21 cellular contexts compared by ENCODE assay signal in the genomic region with DNA sequence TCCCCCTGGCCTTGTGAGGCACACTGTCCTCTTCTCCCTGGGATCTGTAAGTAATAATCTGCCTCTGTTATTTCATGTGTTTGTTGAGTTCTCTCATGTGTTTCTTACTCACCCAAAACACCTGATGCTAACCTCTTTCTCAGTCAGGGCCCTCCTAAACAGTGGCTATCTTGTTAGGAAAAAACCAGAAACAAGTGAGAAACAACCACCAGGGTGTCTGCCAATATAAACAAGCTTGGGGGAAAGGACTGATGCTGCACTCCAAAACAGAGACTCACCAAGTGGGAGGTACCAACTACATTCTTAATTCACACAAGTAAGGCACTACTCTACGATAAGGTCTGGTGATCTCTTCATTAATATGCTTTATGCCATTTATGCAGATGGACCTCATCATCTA.
DNase-seq lines count a peak whose midpoint lies in the region; ATAC-seq and TF ChIP-seq lines count a peak whose summit lies in the region.
"Had no signal": no experiment of that assay in that cellular context is flagged by ENCODE, and none has a peak within 500 bp of the region (broad histone marks: within the 10 kb centered on the region; RNA-seq: fewer than 3 reads in every experiment).

No MANE protein-coding gene starts in this region.

- H3K36me3 ChIP-seq in GM23248 (ENCODE audit: low read depth), result no peaks in the 10 kb centered on the region
- H3K36me3 ChIP-seq: BLaER1, esophagus squamous epithelium, pancreas, right lobe of liver, tibial artery had no signal

- no peaks in the 10 kb centered on the region for H3K36me3 Mint-ChIP-seq in naive thymus-derived CD8-positive, alpha-beta T cell

- no peak overlapping the region for H3K4me2 ChIP-seq in GM23248 (ENCODE audit: unreplicated experiment)
- H3K4me2 ChIP-seq: BLaER1, hepatocyte had no signal

- POLR2A ChIA-PET in naive thymus-derived CD8-positive, alpha-beta T cell (lab: Charles Lee), result no interaction called here

- H3K4me1 ChIP-seq in GM23248 (ENCODE audit: insufficient read depth), result no peaks in the 10 kb centered on the region
- H3K4me1 ChIP-seq: BLaER1, esophagus squamous epithelium, pancreas, right lobe of liver, tibial artery had no signal

- H3K4me3 ChIP-seq in GM23248 (no peak overlapping the region), astrocyte of the cerebellum (ENCODE audit: low read depth, low read length) (no peak overlapping the region), fibroblast of the aortic adventitia (ENCODE audit: low read depth, low read length) (no peak overlapping the region)
- H3K4me3 ChIP-seq: BLaER1, esophagus squamous epithelium, hepatocyte, pancreas, right lobe of liver, tibial artery had no signal

- no peaks in the 10 kb centered on the region for H4K20me1 ChIP-seq in GM23248 (ENCODE audit: insufficient read depth)
- H4K20me1 ChIP-seq: BLaER1 had no signal

- no peak overlapping the region for H3K27ac ChIP-seq in GM23248
- H3K27ac ChIP-seq: BLaER1, esophagus squamous epithelium, hepatocyte, HL-60, pancreas, right lobe of liver, RWPE1, tibial artery had no signal

- H3K4me1 Mint-ChIP-seq in naive thymus-derived CD8-positive, alpha-beta T cell, result no peaks in the 10 kb centered on the region
- H3K4me1 Mint-ChIP-seq: activated T-helper 17 cell treated with anti-CD3 and anti-CD28 coated beads, Interleukin-2, amount 50 U/mL, for 72 hours had no signal

- no peak overlapping the region for H3K4me3 Mint-ChIP-seq in naive thymus-derived CD8-positive, alpha-beta T cell
- H3K4me3 Mint-ChIP-seq: activated T-helper 17 cell treated with anti-CD3 and anti-CD28 coated beads, Interleukin-2, amount 50 U/mL, for 72 hours had no signal

- in situ Hi-C loops in GM23248 (cut with MboI) (no loop called here), astrocyte of the cerebellum (cut with HindIII; ENCODE audit: low sequenced_read_pairs) (no loop called here)

- H2AFZ ChIP-seq in GM23248, result no peak overlapping the region
- H2AFZ ChIP-seq: hepatocyte had no signal

- peaks cover 0 to 14% (median 0%) of the 10 kb centered on the region in 9 donors for H3K9me3 Mint-ChIP-seq in naive thymus-derived CD8-positive, alpha-beta T cell

- DNase-seq in GM23248, result peak; percentile 41
- DNase-seq in astrocyte of the cerebellum (ENCODE audit: low read depth), result peak; percentile 11
- DNase-seq in fibroblast of the aortic adventitia (ENCODE audit: low read depth), result peak; percentile 51
- peak; percentile 45 for DNase-seq in stromal cell of bone marrow (ENCODE audit: low read depth)
- no peak for DNase-seq in GM20000 (ENCODE audit: low spot score)
- no peak for DNase-seq in naive thymus-derived CD8-positive, alpha-beta T cell
- DNase-seq: central memory CD4-positive, alpha-beta T cell; DMS 273 treated with DMSO at 0.1 percent for 48 hours; esophagus squamous epithelium; NCI-H2081; pancreas; right lobe of liver; stimulated activated CD4-positive, alpha-beta T cell treated with anti-CD3 and anti-CD28 coated beads, Interleukin-1b, Interleukin-23, amount 100 ng/mL, for 48 hours; stimulated activated naive CD4-positive, alpha-beta T cell treated with Interleukin-2 at 50 U/mL for 16 hours; tibial artery had no signal

- TF ChIP-seq CTCF in astrocyte of the cerebellum (IDR thresholded peaks at IDR 0.05; ENCODE audit: low read depth, low read length, missing control alignments) (no peak), fibroblast of the aortic adventitia (IDR thresholded peaks at IDR 0.05; ENCODE audit: insufficient read depth, low read length) (no peak), GM20000 (IDR thresholded peaks at IDR 0.05; ENCODE audit: extremely low read depth, missing control alignments) (no peak)

- no peaks in the 10 kb centered on the region for H3K9me3 ChIP-seq in GM23248 (ENCODE audit: low read depth)
- H3K9me3 ChIP-seq: BLaER1, esophagus squamous epithelium, pancreas, right lobe of liver, tibial artery had no signal

- H3K27ac Mint-ChIP-seq in naive thymus-derived CD8-positive, alpha-beta T cell, result peak overlapping the region in 1 of 10 donors; percentile 15
- H3K27ac Mint-ChIP-seq: activated T-helper 17 cell treated with anti-CD3 and anti-CD28 coated beads, Interleukin-2, amount 50 U/mL, for 72 hours had no signal

- 67 to 71% methylated on average over 1 of the region's 1 CpG for WGBS in GM23248 (ENCODE audit: low coverage in 1 of 2, low lambda C conversion rate in 2 of 2, missing lambda C conversion rate in 2 of 2), 2 experiments

- no peaks in the 10 kb centered on the region for H3K27me3 ChIP-seq in GM23248 (replicated peaks; ENCODE audit: insufficient read depth)
- H3K27me3 ChIP-seq: BLaER1, esophagus squamous epithelium, hepatocyte, pancreas, right lobe of liver, tibial artery had no signal

- H3K79me2 ChIP-seq in GM23248 (ENCODE audit: insufficient read depth), result no peaks in the 10 kb centered on the region
- H3K79me2 ChIP-seq: hepatocyte had no signal

- no peaks in the 10 kb centered on the region for H3K9me2 ChIP-seq in GM23248 (ENCODE audit: insufficient read depth)

- no peak for ATAC-seq in naive thymus-derived CD8-positive, alpha-beta T cell
- ATAC-seq in GM19455 (IDR thresholded peaks at IDR 0.05; ENCODE audit: unreplicated experiment), result no peak
- ATAC-seq: activated T-helper 17 cell treated with anti-CD3 and anti-CD28 coated beads, Interleukin-2, amount 50 U/mL, for 72 hours; pancreas; right lobe of liver had no signal

- H3F3A ChIP-seq in GM23248 (ENCODE audit: insufficient read depth), result no peaks in the 10 kb centered on the region

- no peaks in the 10 kb centered on the region for H3K27me3 Mint-ChIP-seq in naive thymus-derived CD8-positive, alpha-beta T cell
- H3K27me3 Mint-ChIP-seq: activated T-helper 17 cell treated with anti-CD3 and anti-CD28 coated beads, Interleukin-2, amount 50 U/mL, for 72 hours had no signal

- H3K9ac ChIP-seq in GM23248, result no peak overlapping the region
- H3K9ac ChIP-seq: BLaER1 had no signal

Comparison
In these comparisons a context has a peak if more than half of its experiments do, and no peak if none do; other contexts are left out.
1. DNase-seq: peak in GM23248 (single experiment), astrocyte of the cerebellum (single experiment), fibroblast of the aortic adventitia (single experiment) and stromal cell of bone marrow (single experiment); none in GM20000 (single experiment) and naive thymus-derived CD8-positive, alpha-beta T cell (0 of 10).